15 cellular contexts compared by ENCODE assay signal in genomic region chr10:31090894-31091607, GRCh38. TPM values are rescaled to one million over a fixed set of nuclear protein-coding genes. Genes with fewer than 3 reads are reported as not detected.
A peak's percentile ranks its signal among the peaks of the same experiment; 100 is the strongest.
DNase-seq lines count a peak whose midpoint lies in the region; ATAC-seq, FAIRE-seq and TF ChIP-seq lines count a peak whose summit lies in the region.
"Had no signal": no experiment of that assay in that cellular context is flagged by ENCODE, and none has a peak within 500 bp of the region (broad histone marks: within the 10 kb centered on the region; RNA-seq: fewer than 3 reads in every experiment).

No MANE protein-coding gene starts in this region.

- POLR2A ChIA-PET in CD8-positive, alpha-beta T cell (lab: Charles Lee): no interaction called here
- POLR2A ChIA-PET in K562 (lab: Yijun Ruan, JAX): no interaction called here

- no TSS peak for BruUV-seq in K562 (replicated peaks; lab: Mats Ljungman, UMichigan)

- ATAC-seq in CD8-positive, alpha-beta T cell: no peak
- ATAC-seq in GM18868 (IDR thresholded peaks at IDR 0.05; ENCODE audit: unreplicated experiment) (peak; percentile 91), K562 (no peak)

- no peak overlapping the region for H2AFZ ChIP-seq in K562 (ENCODE audit: low read depth, low read length)

- intact Hi-C loops in CD8-positive, alpha-beta T cell (cut with DNase I, micrococcal nuclease): no loop called here
- intact Hi-C loops in K562 (cut with micrococcal nuclease): no loop called here

- FAIRE-seq in K562 (lab: Jason Lieb, UNC): no peak
- FAIRE-seq: frontal cortex had no signal

- TF ChIP-seq EP300 in K562 (IDR thresholded peaks at IDR 0.05; ENCODE audit: low read length): no peak
- no peak for TF ChIP-seq EP300 in tibial nerve (IDR thresholded peaks at IDR 0.05)

- no peaks in the 10 kb centered on the region for H3K4me1 ChIP-seq in CD8-positive, alpha-beta T cell (ENCODE audit: insufficient read depth, low read length)
- H3K4me1 ChIP-seq in K562 (replicated peaks in 1 of 2; ENCODE audit: control insufficient read depth in 2 of 2, insufficient read depth in 2 of 2, low read length in 2 of 2): no peaks in the 10 kb centered on the region; a peak in 1 of 5 replicates
- no peaks in the 10 kb centered on the region for H3K4me1 ChIP-seq in tibial nerve

- H4K20me1 ChIP-seq in K562 (replicated peaks; ENCODE audit: control insufficient read depth, insufficient read depth, low read length): no peaks in the 10 kb centered on the region

- H3K9me3 ChIP-seq in CD8-positive, alpha-beta T cell (ENCODE audit: low read length): no peaks in the 10 kb centered on the region
- no peaks in the 10 kb centered on the region for H3K9me3 ChIP-seq in K562 (replicated peaks; ENCODE audit: control insufficient read depth, insufficient read depth, low read depth, low read length)
- no peaks in the 10 kb centered on the region for H3K9me3 ChIP-seq in tibial nerve

- in situ Hi-C loops in K562 (cut with MboI): no loop called here

- TF ChIP-seq RAD21 in K562 (CRISPR knock-in tag; conservative IDR thresholded peaks at IDR 0.05 in 1 of 2, IDR thresholded peaks at IDR 0.05 in 1 of 2): no peak

- no peak overlapping the region for H3K9ac ChIP-seq in K562 (ENCODE audit: insufficient read depth in 1 of 2, low read depth in 2 of 2, low read length in 2 of 2)

- no peak overlapping the region for H3K4me3 ChIP-seq in CD8-positive, alpha-beta T cell (ENCODE audit: low read depth, low read length)
- no peak overlapping the region for H3K4me3 ChIP-seq in Jurkat, Clone E6-1 (ENCODE audit: low read length)
- H3K4me3 ChIP-seq in K562 (no peak overlapping the region), tibial nerve (no peak overlapping the region)
- H3K4me3 ChIP-seq: coronary artery had no signal

- no peaks in the 10 kb centered on the region for H3K36me3 ChIP-seq in CD8-positive, alpha-beta T cell (ENCODE audit: insufficient read depth, low read length)
- H3K36me3 ChIP-seq in K562 (ENCODE audit: control insufficient read depth, insufficient read depth, low read length) (no peaks in the 10 kb centered on the region), tibial nerve (no peaks in the 10 kb centered on the region)

- CTCF ChIA-PET in CD8-positive, alpha-beta T cell (lab: Charles Lee): no interaction called here
- CTCF ChIA-PET in K562 (lab: Yijun Ruan, JAX; ENCODE audit: low intra/inter-chr PET ratio): no interaction called here

- H3K27ac ChIP-seq in CD8-positive, alpha-beta T cell (ENCODE audit: low read depth, low read length): no peak overlapping the region
- H3K27ac ChIP-seq in K562 (ENCODE audit: extremely low read depth, low read depth, low read length) (no peak overlapping the region), tibial nerve (no peak overlapping the region)
- H3K27ac ChIP-seq: C4-2B, coronary artery had no signal

- 2% methylated on average over 4 of the region's 4 CpGs for WGBS in K562 (ENCODE audit: insufficient coverage, low coverage, missing lambda C conversion rate)
- 64 to 91% methylated on average over 4 of the region's 4 CpGs for WGBS in tibial nerve, 2 donors

- H3K27ac Mint-ChIP-seq in CD8-positive, alpha-beta T cell: peak overlapping the region; percentile 18
- H3K27ac Mint-ChIP-seq: activated T-cell treated with anti-CD3 and anti-CD28 coated beads, Interleukin-2, amount 50 U/mL, for 24 hours had no signal

- no peaks in the 10 kb centered on the region for H3K9me1 ChIP-seq in K562 (ENCODE audit: control insufficient read depth, insufficient read depth, low read length)

- no peak for TF ChIP-seq POLR2A in K562 (conservative IDR thresholded peaks at IDR 0.05)
- TF ChIP-seq POLR2A in tibial nerve (IDR thresholded peaks at IDR 0.05): no peak

- peaks cover 11% of the 10 kb centered on the region for H3K4me1 Mint-ChIP-seq in CD8-positive, alpha-beta T cell (ENCODE audit: low read depth)

- no peaks in the 10 kb centered on the region for H3K27me3 Mint-ChIP-seq in CD8-positive, alpha-beta T cell (ENCODE audit: low read depth)
- H3K27me3 Mint-ChIP-seq: activated T-cell treated with anti-CD3 and anti-CD28 coated beads, Interleukin-2, amount 50 U/mL, for 24 hours had no signal

- DNase-seq in CD8-positive, alpha-beta T cell: no peak
- peak; percentile 90 for DNase-seq in Jurkat, Clone E6-1 (ENCODE audit: low read depth, low spot score)
- DNase-seq in K562 (ENCODE audit: extremely low read depth in 1 of 4, low spot score in 3 of 4) (peak in 1 of 4 experiments; percentile 3), NCI-H187 treated with DMSO at 0.1 percent for 48 hours (lab: John Stamatoyannopoulos, UW) (no peak), tibial nerve (ENCODE audit: low spot score in 2 of 2) (no peak), ecto neural progenitor cell (ENCODE audit: low spot score) (no peak), cerebellar cortex (ENCODE audit: low spot score) (no peak)
- DNase-seq: activated T-cell treated with anti-CD3 and anti-CD28 coated beads, Interleukin-2, amount 50 U/mL, for 24 hours; mesendoderm; NCI-H1048; NCI-H69 had no signal

- H3K79me2 ChIP-seq in K562 (ENCODE audit: control insufficient read depth, insufficient read depth, low read length): no peaks in the 10 kb centered on the region

- H3K36me3 Mint-ChIP-seq in CD8-positive, alpha-beta T cell: no peaks in the 10 kb centered on the region

- TF ChIP-seq CTCF in CD8-positive, alpha-beta T cell (IDR thresholded peaks at IDR 0.05): no peak
- TF ChIP-seq CTCF in K562 (IDR thresholded peaks at IDR 0.05 in 2 of 3, conservative IDR thresholded peaks at IDR 0.05 in 1 of 3; ENCODE audit: insufficient read depth in 2 of 3, low read depth in 1 of 3, low read length in 3 of 3) (no peak), tibial nerve (IDR thresholded peaks at IDR 0.05) (no peak)

- no peak overlapping the region for H3K4me3 Mint-ChIP-seq in CD8-positive, alpha-beta T cell
- H3K4me3 Mint-ChIP-seq: activated T-cell treated with anti-CD3 and anti-CD28 coated beads, Interleukin-2, amount 50 U/mL, for 24 hours had no signal

- H3K27me3 ChIP-seq in CD8-positive, alpha-beta T cell (ENCODE audit: insufficient read depth, low read length): no peaks in the 10 kb centered on the region
- H3K27me3 ChIP-seq in K562 (ENCODE audit: control insufficient read depth in 2 of 2, insufficient read depth in 2 of 2, low read length in 2 of 2): peaks cover 0 to 2% of the 10 kb centered on the region in 2 experiments; a peak in 1 of 5 replicates
- no peaks in the 10 kb centered on the region for H3K27me3 ChIP-seq in tibial nerve

- H3K9me3 Mint-ChIP-seq in CD8-positive, alpha-beta T cell: no peaks in the 10 kb centered on the region
- H3K9me3 Mint-ChIP-seq: activated T-cell treated with anti-CD3 and anti-CD28 coated beads, Interleukin-2, amount 50 U/mL, for 24 hours had no signal

- no peak overlapping the region for H3K4me2 ChIP-seq in K562 (ENCODE audit: insufficient read depth, low read length)

TF ChIP-seq in K562, 482 proteins besides CTCF, POLR2A, EP300 and RAD21 (continues in another document):
- TF ChIP-seq MEIS2 (IDR thresholded peaks at IDR 0.05; ENCODE audit: partially characterized antibody) (peak; percentile 8), E2F1 (CRISPR knock-in tag; IDR thresholded peaks at IDR 0.05) (no peak), ZBTB49 (CRISPR knock-in tag; IDR thresholded peaks at IDR 0.05; ENCODE audit: borderline replicate concordance) (no peak)

RNA-seq across cellular contexts. Expression of gene ZNF438, which starts 59.4 kb away (rescaled TPM):
- total RNA-seq in CD8-positive, alpha-beta T cell: 1 to 10 TPM; 1.5 to 1.7 TPM
- 5.1 TPM for polyA plus RNA-seq in Jurkat, Clone E6-1 (2012; ENCODE audit: insufficient read depth, insufficient read length)
- 0.46 and 1.2 TPM in 2 replicates for total RNA-seq in K562 (2011; cell fraction: chromatin; rRNA removed; ENCODE audit: low replicate concordance)
- total RNA-seq in K562 (2011; cell fraction: nucleolus; rRNA removed): 0.17 and 0.79 TPM in 2 replicates
- total RNA-seq in K562 (2011; cell fraction: nucleoplasm; rRNA removed): 0.61 and 1.0 TPM in 2 replicates
- total RNA-seq in K562 (2014; rRNA removed) (0.91 and 1.0 TPM in 2 replicates), K562 (2014; rRNA removed; fragmentation: Illumina TruSeq; extraction: Trizol) (1.1 and 1.2 TPM in 2 replicates), K562 (2015; rRNA removed; fragmentation: Illumina TruSeq; extraction: Trizol) (0.98 and 1.3 TPM in 2 replicates), K562 (2021) (0.91 and 1.2 TPM in 2 replicates), tibial nerve (10 to 100 TPM; 10.8 to 26.5 (median 19.7) TPM)
- polyA plus RNA-seq in K562 (2011; rRNA removed) (0.49 and 0.85 TPM in 2 replicates), K562 (2014; fragmentation: Illumina TruSeq; extraction: Trizol) (1.3 and 1.5 TPM in 2 replicates), K562 (2014; fragmentation: Nextera tagmentation; extraction: Ambion mirVana) (1 to 10 TPM in 1 of 2 experiments, under 1 TPM in 1; 0.45 to 1.0 TPM), K562 (2014; rRNA removed) (0.64 and 2.0 TPM in 2 replicates)
- polyA plus RNA-seq in K562 (2011; cell fraction: cytosol; rRNA removed): 0.28 and 0.51 TPM in 2 replicates
- polyA plus RNA-seq in K562 (2011; cell fraction: nucleus; rRNA removed): 0.48 and 0.82 TPM in 2 replicates
- polyA plus RNA-seq in K562 (2012): 0.85 and 1.0 TPM in 2 replicates
- polyA minus RNA-seq in K562 (2011; rRNA and poly(A)+ RNA removed): 0.98 and 1.1 TPM in 2 replicates
- polyA minus RNA-seq in K562 (2011; cell fraction: cytosol; rRNA and poly(A)+ RNA removed): 0.36 and 0.67 TPM in 2 replicates
- 0.40 and 0.67 TPM in 2 replicates for polyA minus RNA-seq in K562 (2011; cell fraction: nucleus; rRNA and poly(A)+ RNA removed)

Comparison
In these comparisons a context has a peak if more than half of its experiments do, and no peak if none do; other contexts are left out.
1. RNA of gene ZNF438, which starts 59.4 kb away (total RNA-seq): 10.8 to 26.5 TPM in tibial nerve; 1.5 to 1.7 TPM in CD8-positive, alpha-beta T cell and 0.17 to 1.3 TPM in K562; every median in the first group is over 4 times any median in the second.